Comparison of ENCODE assay signal across 8 cellular contexts in genomic region chr10:98262571-98262970, GRCh38. TPM values are rescaled to one million over a fixed set of nuclear protein-coding genes. Genes with fewer than 3 reads are reported as not detected.
DNase-seq lines count a peak whose midpoint lies in the region; TF ChIP-seq lines count a peak whose summit lies in the region.
"Had no signal": no experiment of that assay in that cellular context is flagged by ENCODE, and none has a peak within 500 bp of the region (broad histone marks: within the 10 kb centered on the region; RNA-seq: fewer than 3 reads in every experiment).

No MANE protein-coding gene starts in this region.

- peaks cover 0 to 2% (median 2%) of the 10 kb centered on the region in 3 donors for H3K36me3 Mint-ChIP-seq in CD8-positive, alpha-beta memory T cell
- peaks cover 3% of the 10 kb centered on the region for H3K36me3 Mint-ChIP-seq in activated T-cell treated with anti-CD3 and anti-CD28 coated beads, Interleukin-2, amount 50 U/mL, for 24 hours (ENCODE audit: low read depth)

- no peaks in the 10 kb centered on the region for H3K27me3 ChIP-seq in ascending aorta
- H3K27me3 ChIP-seq in kidney epithelial cell (ENCODE audit: control insufficient read depth, insufficient read depth, low read length): no peaks in the 10 kb centered on the region
- H3K27me3 ChIP-seq in CD8-positive, alpha-beta memory T cell (ENCODE audit: insufficient read depth, low read length, poor library complexity, severe bottlenecking): no peaks in the 10 kb centered on the region

- intact Hi-C loops in ascending aorta (cut with DNase I): loop anchor here (1.0 to 5.0 kb wide), 2 partner anchors 47 to 155 kb away; partner anchors contain the start of gene PYROXD2

- H3K4me3 Mint-ChIP-seq in CD8-positive, alpha-beta memory T cell: peak overlapping the region in 1 of 7 donors; percentile 27
- no peak overlapping the region for H3K4me3 Mint-ChIP-seq in activated T-cell treated with anti-CD3 and anti-CD28 coated beads, Interleukin-2, amount 50 U/mL, for 24 hours

- H3K36me3 ChIP-seq in ascending aorta: no peaks in the 10 kb centered on the region
- H3K36me3 ChIP-seq in kidney epithelial cell (ENCODE audit: control insufficient read depth, insufficient read depth, low read length): no peaks in the 10 kb centered on the region
- no peaks in the 10 kb centered on the region for H3K36me3 ChIP-seq in CD8-positive, alpha-beta memory T cell (ENCODE audit: insufficient read depth, low read length)

- H3K4me1 ChIP-seq in ascending aorta: peaks cover 0 to 18% of the 10 kb centered on the region in 2 donors
- peaks cover under 1% of the 10 kb centered on the region for H3K4me1 ChIP-seq in CD8-positive, alpha-beta memory T cell (ENCODE audit: insufficient read depth, low read length)

- H3K4me3 ChIP-seq in ascending aorta (no peak overlapping the region), kidney epithelial cell (ENCODE audit: low read depth, low read length) (no peak overlapping the region)
- H3K4me3 ChIP-seq in CD8-positive, alpha-beta memory T cell (ENCODE audit: low read length): no peak overlapping the region

- H3K9me3 Mint-ChIP-seq in CD8-positive, alpha-beta memory T cell: no peaks in the 10 kb centered on the region
- no peaks in the 10 kb centered on the region for H3K9me3 Mint-ChIP-seq in activated T-cell treated with anti-CD3 and anti-CD28 coated beads, Interleukin-2, amount 50 U/mL, for 24 hours

- DNase-seq in GDM1 (lab: John Stamatoyannopoulos, UW) (peak; percentile 14), M059J (ENCODE audit: low read depth) (peak; percentile 62), ascending aorta (ENCODE audit: low spot score in 2 of 2) (no peak), kidney epithelial cell (ENCODE audit: low read depth) (no peak)
- no peak for DNase-seq in CD8-positive, alpha-beta memory T cell
- no peak for DNase-seq in activated T-cell treated with anti-CD3 and anti-CD28 coated beads, Interleukin-2, amount 50 U/mL, for 24 hours
- DNase-seq in stimulated activated CD4-positive, alpha-beta T cell treated with anti-CD3 and anti-CD28 coated beads, Interleukin-4, amount 100 ng/mL, for 24 hours: no peak

- POLR2A ChIA-PET in CD8-positive, alpha-beta memory T cell (lab: Charles Lee): no interaction called here

- no peaks in the 10 kb centered on the region for H3K9me3 ChIP-seq in ascending aorta
- H3K9me3 ChIP-seq in CD8-positive, alpha-beta memory T cell (ENCODE audit: low read length): no peaks in the 10 kb centered on the region

- H3K27me3 Mint-ChIP-seq in CD8-positive, alpha-beta memory T cell: peaks cover 11 to 19% of the 10 kb centered on the region in 2 donors
- H3K27me3 Mint-ChIP-seq in activated T-cell treated with anti-CD3 and anti-CD28 coated beads, Interleukin-2, amount 50 U/mL, for 24 hours: peaks cover 16% of the 10 kb centered on the region

- peak overlapping the region in 1 of 2 donors; percentile 10 for H3K27ac ChIP-seq in ascending aorta
- no peak overlapping the region for H3K27ac ChIP-seq in CD8-positive, alpha-beta memory T cell (ENCODE audit: low read depth, low read length)

- peaks cover 0 to 6% (median under 1%) of the 10 kb centered on the region in 3 donors for H3K4me1 Mint-ChIP-seq in CD8-positive, alpha-beta memory T cell
- H3K4me1 Mint-ChIP-seq in activated T-cell treated with anti-CD3 and anti-CD28 coated beads, Interleukin-2, amount 50 U/mL, for 24 hours (ENCODE audit: low read depth): no peaks in the 10 kb centered on the region

- TF ChIP-seq CTCF in ascending aorta (IDR thresholded peaks at IDR 0.05): peak; percentile 17 to 52 (median 46)
- TF ChIP-seq CTCF in kidney epithelial cell (IDR thresholded peaks at IDR 0.05; ENCODE audit: insufficient read depth, low read length, poor library complexity, severe bottlenecking): peak; percentile 40

- H3K27ac Mint-ChIP-seq in CD8-positive, alpha-beta memory T cell: no peak overlapping the region
- no peak overlapping the region for H3K27ac Mint-ChIP-seq in activated T-cell treated with anti-CD3 and anti-CD28 coated beads, Interleukin-2, amount 50 U/mL, for 24 hours

- CTCF ChIA-PET in CD8-positive, alpha-beta memory T cell (lab: Charles Lee): interaction anchor here (1.0 kb wide), 2 partner anchors 37 to 69 kb away, joined by 3 to 4 read pairs; no protein-coding TSS in a partner anchor

RNA-seq across cellular contexts. Expression of gene LOXL4, which starts 5.4 kb away (rescaled TPM):
- 1.2 and 1.6 TPM in 2 replicates for total RNA-seq in M059J (2014; rRNA removed; shearing (Covaris generic))
- total RNA-seq in ascending aorta (3.7 TPM), kidney epithelial cell (5.7 and 6.1 TPM in 2 replicates)
- not detected for total RNA-seq in CD8-positive, alpha-beta memory T cell
- polyA plus RNA-seq in CD8-positive, alpha-beta memory T cell: 0.43 TPM
- total RNA-seq: T-helper 2 cell treated with Interferon-gamma antibody and Interleukin-4, amounts not matched to agents 100 ng/mL and 5 ng/mL, for 36 hours had no signal

Comparison
In these comparisons a context has a peak if more than half of its experiments do, and no peak if none do; other contexts are left out.
1. DNase-seq: peak in GDM1 (single experiment) and M059J (single experiment); none in ascending aorta (0 of 2), kidney epithelial cell (single experiment), CD8-positive, alpha-beta memory T cell (0 of 5), activated T-cell treated with anti-CD3 and anti-CD28 coated beads, Interleukin-2, amount 50 U/mL, for 24 hours (single experiment) and stimulated activated CD4-positive, alpha-beta T cell treated with anti-CD3 and anti-CD28 coated beads, Interleukin-4, amount 100 ng/mL, for 24 hours (single experiment).